ENCODE assay signal across 16 cellular contexts in genomic region chr16:58665200-58665599, GRCh38. TPM values are rescaled to one million over a fixed set of nuclear protein-coding genes. Genes with fewer than 3 reads are reported as not detected.
DNase-seq lines count a peak whose midpoint lies in the region; ATAC-seq and TF ChIP-seq lines count a peak whose summit lies in the region.
"Had no signal": no experiment of that assay in that cellular context is flagged by ENCODE, and none has a peak within 500 bp of the region (broad histone marks: within the 10 kb centered on the region; RNA-seq: fewer than 3 reads in every experiment).

No MANE protein-coding gene starts in this region.

- 87% methylated on average over 7 of the region's 8 CpGs for WGBS in hepatocyte (ENCODE audit: low lambda C conversion rate, missing lambda C conversion rate)

- TSS peak; percentile 71 for BruUV-seq in OCI-LY7 (replicated peaks; lab: Mats Ljungman, UMichigan)

- no peaks in the 10 kb centered on the region for H3K9me3 ChIP-seq in right atrium auricular region
- no peaks in the 10 kb centered on the region for H3K9me3 ChIP-seq in OCI-LY7 (ENCODE audit: low read length)
- H3K9me3 ChIP-seq in hepatocyte (ENCODE audit: low read depth), result no peaks in the 10 kb centered on the region

- no peaks in the 10 kb centered on the region for H3K27me3 ChIP-seq in right atrium auricular region
- no peaks in the 10 kb centered on the region for H3K27me3 ChIP-seq in hepatocyte

- H3K36me3 ChIP-seq in right atrium auricular region, result peaks cover 30% of the 10 kb centered on the region
- no peaks in the 10 kb centered on the region for H3K36me3 ChIP-seq in OCI-LY7 (ENCODE audit: insufficient read depth, low read length)
- no peaks in the 10 kb centered on the region for H3K36me3 ChIP-seq in hepatocyte (replicated peaks; ENCODE audit: insufficient read depth, low read depth)

- H4K20me1 ChIP-seq in OCI-LY7 (ENCODE audit: insufficient read depth, low read length), result no peaks in the 10 kb centered on the region
- H4K20me1 ChIP-seq in hepatocyte (ENCODE audit: insufficient read depth, poor library complexity, severe bottlenecking), result no peaks in the 10 kb centered on the region

- H3K36me3 Mint-ChIP-seq in nephron progenitor cell (ENCODE audit: low read depth), result peaks cover 25% of the 10 kb centered on the region

- ATAC-seq in left ventricle myocardium superior (peak; percentile 7), sciatic nerve (no peak)
- ATAC-seq: K562 had no signal

- H3K9me2 ChIP-seq in OCI-LY7 (ENCODE audit: insufficient read depth, low read length) (no peaks in the 10 kb centered on the region), hepatocyte (replicated peaks; ENCODE audit: insufficient read depth) (no peaks in the 10 kb centered on the region)

- no peaks in the 10 kb centered on the region for H3K9me3 Mint-ChIP-seq in nephron progenitor cell
- H3K9me3 Mint-ChIP-seq: CD4-positive, alpha-beta memory T cell had no signal

- H3K79me2 ChIP-seq in OCI-LY7 (ENCODE audit: insufficient read depth, low read depth, low read length) (no peaks in the 10 kb centered on the region), hepatocyte (no peaks in the 10 kb centered on the region)

- H2AFZ ChIP-seq in OCI-LY7 (ENCODE audit: low read length) (no peak overlapping the region), hepatocyte (no peak overlapping the region)

- no peak overlapping the region for H3K4me3 Mint-ChIP-seq in nephron progenitor cell
- H3K4me3 Mint-ChIP-seq: B cell; CD4-positive, alpha-beta memory T cell had no signal

- H3K4me3 ChIP-seq in right atrium auricular region (no peak overlapping the region), OCI-LY7 (ENCODE audit: low read depth, low read length, poor library complexity, severe bottlenecking) (no peak overlapping the region), hepatocyte (no peak overlapping the region)
- H3K4me3 ChIP-seq: K562 had no signal

- peak overlapping the region; percentile 57 for H3K27ac Mint-ChIP-seq in nephron progenitor cell
- H3K27ac Mint-ChIP-seq: B cell had no signal

- TF ChIP-seq CTCF in right atrium auricular region (IDR thresholded peaks at IDR 0.05), result no peak
- no peak for TF ChIP-seq CTCF in OCI-LY7 (conservative IDR thresholded peaks at IDR 0.05; ENCODE audit: low read length)
- TF ChIP-seq CTCF in nephron progenitor cell (IDR thresholded peaks at IDR 0.05), result no peak
- TF ChIP-seq CTCF in hepatocyte (IDR thresholded peaks at IDR 0.05; ENCODE audit: poor library complexity), result no peak

- intact Hi-C loops in left ventricle myocardium superior (cut with micrococcal nuclease) (no loop called here), OCI-LY7 (cut with micrococcal nuclease; ENCODE audit: unreplicated experiment) (no loop called here), sciatic nerve (cut with DNase I) (no loop called here)

- CTCF ChIA-PET in OCI-LY7 (lab: Charles Lee; ENCODE audit: unreplicated experiment), result interaction anchor here (1.2 kb wide), 1 partner anchor 11 kb away, joined by 3 read pairs; no protein-coding TSS in a partner anchor

- DNase-seq in left ventricle myocardium superior (no peak), right atrium auricular region (ENCODE audit: low spot score) (no peak), OCI-LY7 (ENCODE audit: low spot score) (no peak), nephron progenitor cell (no peak), SW 1271 (lab: John Stamatoyannopoulos, UW) (no peak), sciatic nerve (ENCODE audit: low spot score) (no peak), hepatocyte (ENCODE audit: low spot score) (no peak)
- DNase-seq: CD4-positive, alpha-beta memory T cell; COR-L47; DND-41; GDM1; HCEC 1CT had no signal

- POLR2A ChIA-PET in OCI-LY7 (lab: Charles Lee), result interaction anchor here (0.8 to 2.0 kb wide), 2 partner anchors 10 to 19 kb away, joined by 4 to 6 read pairs; partner anchors contain the start of gene SLC38A7

- H3K27me3 Mint-ChIP-seq in nephron progenitor cell (ENCODE audit: low read depth, poor library complexity), result peaks cover 8% of the 10 kb centered on the region
- H3K27me3 Mint-ChIP-seq: B cell; CD4-positive, alpha-beta memory T cell had no signal

- H3K4me2 ChIP-seq in OCI-LY7 (ENCODE audit: low read length) (no peak overlapping the region), hepatocyte (no peak overlapping the region)

- peaks cover 10% of the 10 kb centered on the region for H3K4me1 Mint-ChIP-seq in nephron progenitor cell
- H3K4me1 Mint-ChIP-seq: B cell; CD4-positive, alpha-beta memory T cell had no signal

- H3K27ac ChIP-seq in right atrium auricular region (no peak overlapping the region), OCI-LY7 (ENCODE audit: low read depth, low read length, poor library complexity, severe bottlenecking) (no peak overlapping the region), hepatocyte (no peak overlapping the region)
- H3K27ac ChIP-seq: C4-2B, HL-60 had no signal

- H3K4me1 ChIP-seq in right atrium auricular region (no peaks in the 10 kb centered on the region), OCI-LY7 (ENCODE audit: insufficient read depth, low read length, poor library complexity, severe bottlenecking) (no peaks in the 10 kb centered on the region), hepatocyte (ENCODE audit: insufficient read depth) (no peaks in the 10 kb centered on the region)

RNA-seq across cellular contexts. Expression of gene SLC38A7, which starts 19.4 kb away (rescaled TPM):
- total RNA-seq in left ventricle myocardium superior (36.1 TPM), right atrium auricular region (10 to 100 TPM; 10.1 to 14.9 TPM), OCI-LY7 (2022) (9.7 and 12.0 TPM in 2 replicates), sciatic nerve (15.6 TPM), hepatocyte (22.3 and 36.7 TPM in 2 replicates)
- 5.5 and 6.1 TPM in 2 replicates for total RNA-seq in OCI-LY7 (2014; rRNA removed; shearing (Covaris generic))
- 25.7 and 32.5 TPM in 2 replicates for polyA plus RNA-seq in hepatocyte

RNA-seq across cellular contexts. Expression of gene CNOT1, which starts 35.6 kb away (rescaled TPM):
- total RNA-seq in left ventricle myocardium superior (88.9 TPM), right atrium auricular region (10 to 100 TPM; 54.3 to 63.2 TPM), OCI-LY7 (2022) (288 and 325 TPM in 2 replicates), sciatic nerve (144 TPM), hepatocyte (113 and 127 TPM in 2 replicates)
- total RNA-seq in OCI-LY7 (2014; rRNA removed; shearing (Covaris generic)), result 209 and 230 TPM in 2 replicates
- polyA plus RNA-seq in hepatocyte, result 50.8 and 54.6 TPM in 2 replicates
